In the genomic region with DNA sequence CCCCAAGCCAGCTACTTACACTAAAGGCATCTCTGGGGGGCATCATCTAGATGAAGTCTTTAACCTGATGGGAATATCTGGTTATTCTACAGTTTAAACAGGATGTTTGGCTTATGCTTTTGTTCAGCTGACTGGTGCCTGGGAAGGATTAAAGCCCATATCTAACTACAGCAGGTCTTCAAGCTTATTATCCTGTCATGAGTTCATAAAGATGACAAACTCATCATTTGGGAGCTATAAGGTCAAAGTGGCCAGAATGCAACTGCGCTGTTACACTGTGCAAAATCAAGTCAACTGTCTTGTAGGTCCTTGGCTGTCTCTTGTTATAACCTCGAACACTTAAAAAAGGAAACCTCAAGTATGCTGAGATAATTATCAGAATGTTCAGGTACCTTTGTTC, we compare ENCODE assay signal across 27 cellular contexts. TPM values are rescaled to one million over a fixed set of nuclear protein-coding genes. Genes with fewer than 3 reads are reported as not detected.
"Had no signal": no experiment of that assay in that cellular context is flagged by ENCODE, and none has a peak within 500 bp of the region (broad histone marks: within the 10 kb centered on the region; RNA-seq: fewer than 3 reads in every experiment).

No MANE protein-coding gene starts in this region.

- DNase-seq: activated CD4-positive, alpha-beta T cell treated with anti-CD3 and anti-CD28 coated beads for 48 hours; activated CD4-positive, alpha-beta T cell treated with anti-CD3 and anti-CD28 coated beads, Interleukin-2, amount 50 U/mL, for 4 hours; activated CD8-positive, alpha-beta memory T cell treated with anti-CD3 and anti-CD28 coated beads for 24 hours; activated effector memory CD4-positive, alpha-beta T cell treated with anti-CD3 and anti-CD28 coated beads, Interleukin-2, amount 50 U/mL, for 16 hours; activated naive CD4-positive, alpha-beta T cell treated with Interleukin-2 at 50 U/mL for 16 hours; activated naive CD8-positive, alpha-beta T cell treated with anti-CD3 and anti-CD28 coated beads, Interleukin-2, amount 50 U/mL, for 24 hours; activated T-cell treated with anti-CD3 and anti-CD28 coated beads, Interleukin-2, amount 50 U/mL, for 4 hours; amniotic stem cell; body of pancreas; cortex of kidney; MM.1S; NCI-H1105; NCI-H146; NCI-H187 treated with DMSO at 0.1 percent for 48 hours; NCI-H2081 treated with DMSO at 0.1 percent for 48 hours; NCI-H446; NCI-H524; PC-9; RPMI8226; T-cell; T1000; WERI-Rb-1 had no signal

- H3K27ac Mint-ChIP-seq: activated naive CD4-positive, alpha-beta T cell treated with anti-CD3 and anti-CD28 coated beads, Interleukin-2, amount 50 U/mL, for 72 hours; activated naive CD8-positive, alpha-beta T cell treated with anti-CD3 and anti-CD28 coated beads, Interleukin-2, amount 50 U/mL, for 24 hours; T-cell had no signal

- H3K9me3 ChIP-seq: ascending aorta, body of pancreas had no signal

- H2AFZ ChIP-seq: PC-9 had no signal

- ATAC-seq: activated naive CD4-positive, alpha-beta T cell treated with anti-CD3 and anti-CD28 coated beads, Interleukin-2, amount 50 U/mL, for 72 hours; activated naive CD8-positive, alpha-beta T cell treated with anti-CD3 and anti-CD28 coated beads, Interleukin-2, amount 50 U/mL, for 24 hours; activated T-cell treated with anti-CD3 and anti-CD28 coated beads, Interleukin-2, amount 50 U/mL, for 4 hours; body of pancreas; Right ventricle myocardium inferior; T-cell had no signal

- H3K4me3 ChIP-seq: ascending aorta, body of pancreas, PC-9, SK-N-MC had no signal

- H3K36me3 Mint-ChIP-seq: activated naive CD4-positive, alpha-beta T cell treated with anti-CD3 and anti-CD28 coated beads, Interleukin-2, amount 50 U/mL, for 72 hours had no signal

- H3K27me3 Mint-ChIP-seq: activated naive CD8-positive, alpha-beta T cell treated with anti-CD3 and anti-CD28 coated beads, Interleukin-2, amount 50 U/mL, for 24 hours; central memory CD8-positive, alpha-beta T cell; T-cell had no signal

- H3K27ac ChIP-seq: body of pancreas, PC-9, SK-N-MC, WERI-Rb-1 had no signal

- H3K9me3 Mint-ChIP-seq: activated naive CD4-positive, alpha-beta T cell treated with anti-CD3 and anti-CD28 coated beads, Interleukin-2, amount 50 U/mL, for 72 hours; activated naive CD8-positive, alpha-beta T cell treated with anti-CD3 and anti-CD28 coated beads, Interleukin-2, amount 50 U/mL, for 24 hours; activated T-cell treated with anti-CD3 and anti-CD28 coated beads, Interleukin-2, amount 50 U/mL, for 4 hours; central memory CD8-positive, alpha-beta T cell; T-cell had no signal

- H3K27me3 ChIP-seq: ascending aorta, body of pancreas had no signal

- H3K4me1 Mint-ChIP-seq: activated naive CD8-positive, alpha-beta T cell treated with anti-CD3 and anti-CD28 coated beads, Interleukin-2, amount 50 U/mL, for 24 hours; central memory CD8-positive, alpha-beta T cell; T-cell had no signal

- H3K4me3 Mint-ChIP-seq: activated naive CD8-positive, alpha-beta T cell treated with anti-CD3 and anti-CD28 coated beads, Interleukin-2, amount 50 U/mL, for 24 hours; activated T-cell treated with anti-CD3 and anti-CD28 coated beads, Interleukin-2, amount 50 U/mL, for 4 hours; central memory CD8-positive, alpha-beta T cell; T-cell had no signal

- H3K4me2 ChIP-seq: PC-9 had no signal

RNA-seq across cellular contexts. Expression of a gene that starts 36.4 kb away (rescaled TPM):
- total RNA-seq: activated T-cell treated with anti-CD3 and anti-CD28 coated beads, Interleukin-2, amount 50 U/mL, for 4 hours; ascending aorta; body of pancreas; PC-9; Right ventricle myocardium inferior; T-cell had no signal
